Comparison of ENCODE assay signal across 6 cellular contexts in genomic region chr4:140361099-140361498, GRCh38.
"Had no signal": no experiment of that assay in that cellular context is flagged by ENCODE, and none has a peak within 500 bp of the region (broad histone marks: within the 10 kb centered on the region; RNA-seq: fewer than 3 reads in every experiment).

No MANE protein-coding gene starts in this region.

- ATAC-seq: HepG2 had no signal

- DNase-seq: IMR-90, KBM-7, KG1 had no signal

- H3K27ac ChIP-seq: HL-60 had no signal

- FAIRE-seq: HepG2, HTR-8/SVneo had no signal
